In genomic region chr12:57479376-57480115, GRCh38 we compare ENCODE assay signal across 8 cellular contexts. TPM values are rescaled to one million over a fixed set of nuclear protein-coding genes. Genes with fewer than 3 reads are reported as not detected.
DNase-seq lines count a peak whose midpoint lies in the region; ATAC-seq and TF ChIP-seq lines count a peak whose summit lies in the region.

ARHGAP9 (minus strand) TSS chr12:57479866; CDS start chr12:57479406, 460 bp downstream.

- peak within 1 kb of the TSS; percentile 85 for H3K27ac ChIP-seq in CD8-positive, alpha-beta memory T cell (ENCODE audit: low read depth, low read length)
- H3K27ac ChIP-seq in right lobe of liver: peak within 1 kb of the TSS; percentile 50 to 73 (median 66)
- no peak within 1 kb of the TSS for H3K27ac ChIP-seq in RWPE1
- no peak within 1 kb of the TSS for H3K27ac ChIP-seq in psoas muscle

- no peaks in the 10 kb centered on the region for H3K9me3 ChIP-seq in CD8-positive, alpha-beta memory T cell (ENCODE audit: low read length)
- no peaks in the 10 kb centered on the region for H3K9me3 ChIP-seq in right lobe of liver
- H3K9me3 ChIP-seq in psoas muscle: no peaks in the 10 kb centered on the region

- no peak for TF ChIP-seq CTCF in right lobe of liver (IDR thresholded peaks at IDR 0.05)
- TF ChIP-seq CTCF in WTC11 (IDR thresholded peaks at IDR 0.05): no peak
- no peak for TF ChIP-seq CTCF in RWPE1 (conservative IDR thresholded peaks at IDR 0.05; ENCODE audit: low read depth)
- no peak for TF ChIP-seq CTCF in psoas muscle (IDR thresholded peaks at IDR 0.05)

- WGBS in right lobe of liver (ENCODE audit: insufficient coverage, low coverage, low lambda C conversion rate, missing lambda C conversion rate): 50% methylated on average over 6 of the region's 6 CpGs
- WGBS in psoas muscle, 3 donors: 66 to 78% (median 74%) methylated on average over 6 of the region's 6 CpGs

- peaks cover 61% of the 10 kb centered on the region for H3K4me1 ChIP-seq in CD8-positive, alpha-beta memory T cell (ENCODE audit: insufficient read depth, low read length)
- peaks cover 0 to 13% (median 5%) of the 10 kb centered on the region in 4 donors for H3K4me1 ChIP-seq in right lobe of liver
- H3K4me1 ChIP-seq in psoas muscle: peaks cover 13% of the 10 kb centered on the region

- H3K36me3 ChIP-seq in CD8-positive, alpha-beta memory T cell (ENCODE audit: insufficient read depth, low read length): peaks cover 6% of the 10 kb centered on the region
- H3K36me3 ChIP-seq in right lobe of liver (no peaks in the 10 kb centered on the region), psoas muscle (ENCODE audit: insufficient read depth in 1 of 2, low read depth in 1 of 2) (no peaks in the 10 kb centered on the region)

- no peaks in the 10 kb centered on the region for H3K9me3 Mint-ChIP-seq in CD8-positive, alpha-beta memory T cell
- H3K9me3 Mint-ChIP-seq in activated CD8-positive, alpha-beta T cell treated with anti-CD3 and anti-CD28 coated beads, Interleukin-2, amount 10 ng/mL, durations not matched to agents 7 days and 5 days (ENCODE audit: insufficient read depth): no peaks in the 10 kb centered on the region
- H3K9me3 Mint-ChIP-seq in WTC11: no peaks in the 10 kb centered on the region

- peak within 1 kb of the TSS; percentile 99 to 100 (median 100) for H3K27ac Mint-ChIP-seq in CD8-positive, alpha-beta memory T cell
- H3K27ac Mint-ChIP-seq in activated CD8-positive, alpha-beta T cell treated with anti-CD3 and anti-CD28 coated beads, Interleukin-2, amount 10 ng/mL, durations not matched to agents 7 days and 5 days: peak within 1 kb of the TSS; percentile 99
- H3K27ac Mint-ChIP-seq in WTC11: no peak within 1 kb of the TSS

- DNase-seq in CD8-positive, alpha-beta memory T cell: peak in 4 of 5 donors; percentile 43 to 87 (median 86)
- DNase-seq in activated CD8-positive, alpha-beta T cell treated with anti-CD3 and anti-CD28 coated beads, Interleukin-2, amount 10 ng/mL, durations not matched to agents 7 days and 5 days: peak; percentile 82
- DNase-seq in right lobe of liver (no peak), NOMO-1 (lab: John Stamatoyannopoulos, UW; ENCODE audit: unreplicated experiment in 2 of 2) (no peak), WTC11 (ENCODE audit: low spot score) (no peak), RWPE1 (ENCODE audit: low spot score) (no peak), psoas muscle (no peak)

- POLR2A ChIA-PET in CD8-positive, alpha-beta memory T cell (lab: Charles Lee): interaction anchor here (0.6 to 2.8 kb wide), 9 partner anchors 15 to 339 kb away, joined by 3 to 20 read pairs (median 4); partner anchors contain the start of genes AVIL, DCTN2, DDIT3 and GLI1
- POLR2A ChIA-PET in activated CD8-positive, alpha-beta T cell treated with anti-CD3 and anti-CD28 coated beads, Interleukin-2, amount 10 ng/mL, durations not matched to agents 7 days and 5 days (lab: Charles Lee): interaction anchor here (1.1 to 8.0 kb wide), 8 partner anchors 8 to 49 kb away, joined by 3 to 74 read pairs (median 8); partner anchors contain the start of genes DDIT3, GLI1 and MARS1
- POLR2A ChIA-PET in WTC11 (lab: Charles Lee) (no interaction called here), RWPE1 (lab: Yijun Ruan, JAX; ENCODE audit: low non-redundant PET) (no interaction called here)

- no peak for TF ChIP-seq POLR2A in right lobe of liver (IDR thresholded peaks at IDR 0.05)

- peaks cover under 1 to 35% (median 6%) of the 10 kb centered on the region in 3 donors for H3K36me3 Mint-ChIP-seq in CD8-positive, alpha-beta memory T cell
- H3K36me3 Mint-ChIP-seq in activated CD8-positive, alpha-beta T cell treated with anti-CD3 and anti-CD28 coated beads, Interleukin-2, amount 10 ng/mL, durations not matched to agents 7 days and 5 days (ENCODE audit: low read depth): peaks cover 37% of the 10 kb centered on the region
- no peaks in the 10 kb centered on the region for H3K36me3 Mint-ChIP-seq in WTC11

- H3K27me3 ChIP-seq in CD8-positive, alpha-beta memory T cell (ENCODE audit: insufficient read depth, low read length, poor library complexity, severe bottlenecking): no peaks in the 10 kb centered on the region
- peaks cover 0 to 14% of the 10 kb centered on the region in 2 donors for H3K27me3 ChIP-seq in right lobe of liver
- peaks cover 0 to 29% (median 13%) of the 10 kb centered on the region in 3 donors for H3K27me3 ChIP-seq in psoas muscle (ENCODE audit: insufficient read depth in 3 of 3, low read length in 2 of 3)

- CTCF ChIA-PET in CD8-positive, alpha-beta memory T cell (lab: Charles Lee): interaction anchor here (1.2 to 10.4 kb wide), 6 partner anchors 9 to 266 kb away, joined by 3 to 167 read pairs (median 4); partner anchors contain the start of genes GLI1, MARS1 and TSPAN31
- CTCF ChIA-PET in activated CD8-positive, alpha-beta T cell treated with anti-CD3 and anti-CD28 coated beads, Interleukin-2, amount 10 ng/mL, durations not matched to agents 7 days and 5 days (lab: Charles Lee): interaction anchor here (0.8 to 4.7 kb wide), 9 partner anchors 7 to 262 kb away, joined by 3 to 57 read pairs (median 4); partner anchors contain the start of genes GLI1, INHBE and MARS1
- CTCF ChIA-PET in WTC11 (lab: Charles Lee) (interaction anchor here (1.6 to 3.2 kb wide), 2 partner anchors 19 to 21 kb away, joined by 4 to 13 read pairs; partner anchors contain the start of gene GLI1), RWPE1 (lab: Yijun Ruan, JAX) (interaction anchor here (1.0 kb wide), 1 partner anchor 27 kb away, joined by 4 read pairs; no protein-coding TSS in a partner anchor)

- peak; percentile 45 for ATAC-seq in HG02938 (IDR thresholded peaks at IDR 0.05; ENCODE audit: unreplicated experiment)
- ATAC-seq in activated CD8-positive, alpha-beta T cell treated with anti-CD3 and anti-CD28 coated beads, Interleukin-2, amount 10 ng/mL, durations not matched to agents 7 days and 5 days: peak; percentile 57
- ATAC-seq in right lobe of liver: peak; percentile 4 to 19 (median 7)
- no peak for ATAC-seq in WTC11
- no peak for ATAC-seq in psoas muscle

- H3K4me3 Mint-ChIP-seq in CD8-positive, alpha-beta memory T cell: peak within 1 kb of the TSS; percentile 85 to 99 (median 98)
- H3K4me3 Mint-ChIP-seq in activated CD8-positive, alpha-beta T cell treated with anti-CD3 and anti-CD28 coated beads, Interleukin-2, amount 10 ng/mL, durations not matched to agents 7 days and 5 days: peak within 1 kb of the TSS; percentile 96
- H3K4me3 Mint-ChIP-seq in WTC11: no peak within 1 kb of the TSS

- peak within 1 kb of the TSS; percentile 71 for H3K4me3 ChIP-seq in CD8-positive, alpha-beta memory T cell (ENCODE audit: low read length)
- H3K4me3 ChIP-seq in right lobe of liver: no peak within 1 kb of the TSS
- H3K4me3 ChIP-seq in psoas muscle: no peak within 1 kb of the TSS

- peaks cover 67 to 75% (median 73%) of the 10 kb centered on the region in 3 donors for H3K4me1 Mint-ChIP-seq in CD8-positive, alpha-beta memory T cell
- H3K4me1 Mint-ChIP-seq in activated CD8-positive, alpha-beta T cell treated with anti-CD3 and anti-CD28 coated beads, Interleukin-2, amount 10 ng/mL, durations not matched to agents 7 days and 5 days (ENCODE audit: low read depth): peaks cover 67% of the 10 kb centered on the region
- peaks cover 46% of the 10 kb centered on the region for H3K4me1 Mint-ChIP-seq in WTC11

- peaks cover 0 to 3% of the 10 kb centered on the region in 2 donors for H3K27me3 Mint-ChIP-seq in CD8-positive, alpha-beta memory T cell
- H3K27me3 Mint-ChIP-seq in activated CD8-positive, alpha-beta T cell treated with anti-CD3 and anti-CD28 coated beads, Interleukin-2, amount 10 ng/mL, durations not matched to agents 7 days and 5 days (ENCODE audit: low read depth): no peaks in the 10 kb centered on the region
- H3K27me3 Mint-ChIP-seq in WTC11 (ENCODE audit: low read depth): peaks cover 67% of the 10 kb centered on the region

- intact Hi-C loops in right lobe of liver (cut with DNase I) (no loop called here), psoas muscle (cut with DNase I) (no loop called here)

TF ChIP-seq in WTC11, 78 proteins besides CTCF, POLR2A, EP300 and RAD21 (continues in another document):
- TF ChIP-seq, protein P1, sequence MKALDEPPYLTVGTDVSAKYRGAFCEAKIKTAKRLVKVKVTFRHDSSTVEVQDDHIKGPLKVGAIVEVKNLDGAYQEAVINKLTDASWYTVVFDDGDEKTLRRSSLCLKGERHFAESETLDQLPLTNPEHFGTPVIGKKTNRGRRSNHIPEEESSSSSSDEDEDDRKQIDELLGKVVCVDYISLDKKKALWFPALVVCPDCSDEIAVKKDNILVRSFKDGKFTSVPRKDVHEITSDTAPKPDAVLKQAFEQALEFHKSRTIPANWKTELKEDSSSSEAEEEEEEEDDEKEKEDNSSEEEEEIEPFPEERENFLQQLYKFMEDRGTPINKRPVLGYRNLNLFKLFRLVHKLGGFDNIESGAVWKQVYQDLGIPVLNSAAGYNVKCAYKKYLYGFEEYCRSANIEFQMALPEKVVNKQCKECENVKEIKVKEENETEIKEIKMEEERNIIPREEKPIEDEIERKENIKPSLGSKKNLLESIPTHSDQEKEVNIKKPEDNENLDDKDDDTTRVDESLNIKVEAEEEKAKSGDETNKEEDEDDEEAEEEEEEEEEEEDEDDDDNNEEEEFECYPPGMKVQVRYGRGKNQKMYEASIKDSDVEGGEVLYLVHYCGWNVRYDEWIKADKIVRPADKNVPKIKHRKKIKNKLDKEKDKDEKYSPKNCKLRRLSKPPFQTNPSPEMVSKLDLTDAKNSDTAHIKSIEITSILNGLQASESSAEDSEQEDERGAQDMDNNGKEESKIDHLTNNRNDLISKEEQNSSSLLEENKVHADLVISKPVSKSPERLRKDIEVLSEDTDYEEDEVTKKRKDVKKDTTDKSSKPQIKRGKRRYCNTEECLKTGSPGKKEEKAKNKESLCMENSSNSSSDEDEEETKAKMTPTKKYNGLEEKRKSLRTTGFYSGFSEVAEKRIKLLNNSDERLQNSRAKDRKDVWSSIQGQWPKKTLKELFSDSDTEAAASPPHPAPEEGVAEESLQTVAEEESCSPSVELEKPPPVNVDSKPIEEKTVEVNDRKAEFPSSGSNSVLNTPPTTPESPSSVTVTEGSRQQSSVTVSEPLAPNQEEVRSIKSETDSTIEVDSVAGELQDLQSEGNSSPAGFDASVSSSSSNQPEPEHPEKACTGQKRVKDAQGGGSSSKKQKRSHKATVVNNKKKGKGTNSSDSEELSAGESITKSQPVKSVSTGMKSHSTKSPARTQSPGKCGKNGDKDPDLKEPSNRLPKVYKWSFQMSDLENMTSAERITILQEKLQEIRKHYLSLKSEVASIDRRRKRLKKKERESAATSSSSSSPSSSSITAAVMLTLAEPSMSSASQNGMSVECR (CRISPR knock-in tag; IDR thresholded peaks at IDR 0.05; ENCODE audit: borderline replicate concordance): no peak
- no peak for TF ChIP-seq MAX (CRISPR knock-in tag; IDR thresholded peaks at IDR 0.05)

RNA-seq across cellular contexts. Expression of gene ARHGAP9, which starts in this region (rescaled TPM):
- total RNA-seq in CD8-positive, alpha-beta memory T cell: 100 to 1,000 TPM; 116 to 121 TPM
- polyA plus RNA-seq in CD8-positive, alpha-beta memory T cell: 181 TPM
- total RNA-seq in activated CD8-positive, alpha-beta T cell treated with anti-CD3 and anti-CD28 coated beads, Interleukin-2, amount 10 ng/mL, durations not matched to agents 7 days and 5 days: 100 to 1,000 TPM; 243 to 248 TPM
- 10 to 100 TPM in 1 of 6 experiments, 1 to 10 TPM in 5; 3.5 to 11.0 (median 6.8) TPM for total RNA-seq in right lobe of liver
- 3.6 to 3.9 TPM (median 3.8 TPM) in 3 replicates for total RNA-seq in WTC11 (2021)
- total RNA-seq in psoas muscle: 1 to 10 TPM; 1.3 to 5.4 (median 4.1) TPM
- 1 to 10 TPM in 2 of 3 donors, under 1 TPM in 1; 0.91 to 2.0 (median 1.4) TPM for polyA plus RNA-seq in psoas muscle

Comparison
In these comparisons a context has a peak if more than half of its experiments do, and no peak if none do; other contexts are left out.
1. RNA of gene ARHGAP9 (total RNA-seq): 243 to 248 TPM in activated CD8-positive, alpha-beta T cell treated with anti-CD3 and anti-CD28 coated beads, Interleukin-2, amount 10 ng/mL, durations not matched to agents 7 days and 5 days and 116 to 121 TPM in CD8-positive, alpha-beta memory T cell; 3.5 to 11.0 TPM in right lobe of liver, 1.3 to 5.4 TPM in psoas muscle and 3.6 to 3.9 TPM in WTC11; every median in the first group is over 4 times any median in the second.
2. RNA of gene ARHGAP9 (polyA plus RNA-seq): 181 TPM in CD8-positive, alpha-beta memory T cell (single experiment); 0.91 to 2.0 TPM in psoas muscle; every median in the first group is over 10 times any median in the second.
3. DNase-seq: peak in CD8-positive, alpha-beta memory T cell (4 of 5) and activated CD8-positive, alpha-beta T cell treated with anti-CD3 and anti-CD28 coated beads, Interleukin-2, amount 10 ng/mL, durations not matched to agents 7 days and 5 days (single experiment); none in right lobe of liver (0 of 3), NOMO-1 (0 of 2), WTC11 (single experiment), RWPE1 (single experiment) and psoas muscle (0 of 2).
4. H3K27ac ChIP-seq: peak in CD8-positive, alpha-beta memory T cell (single experiment) and right lobe of liver (3 of 3); none in RWPE1 (single experiment) and psoas muscle (single experiment).
5. ATAC-seq: peak in HG02938 (single experiment), activated CD8-positive, alpha-beta T cell treated with anti-CD3 and anti-CD28 coated beads, Interleukin-2, amount 10 ng/mL, durations not matched to agents 7 days and 5 days (single experiment) and right lobe of liver (4 of 4); none in WTC11 (single experiment) and psoas muscle (0 of 4).
6. POLR2A ChIA-PET loops: an anchor here in CD8-positive, alpha-beta memory T cell (0.6 to 2.8 kb wide) and activated CD8-positive, alpha-beta T cell treated with anti-CD3 and anti-CD28 coated beads, Interleukin-2, amount 10 ng/mL, durations not matched to agents 7 days and 5 days (1.1 to 8.0 kb wide); none called in WTC11 and RWPE1.